ENCODE assay signal across 26 cellular contexts in genomic region chr3:69842789-69843188, GRCh38.
"Had no signal": no experiment of that assay in that cellular context is flagged by ENCODE, and none has a peak within 500 bp of the region (broad histone marks: within the 10 kb centered on the region; RNA-seq: fewer than 3 reads in every experiment).

No MANE protein-coding gene starts in this region.

- H3K4me1 ChIP-seq: Peyer's patch had no signal

- H3K9me3 ChIP-seq: ascending aorta, Peyer's patch had no signal

- H3K36me3 Mint-ChIP-seq: activated naive CD4-positive, alpha-beta T cell treated with anti-CD3 and anti-CD28 coated beads, Interleukin-2, amount 50 U/mL, for 72 hours; brain; WTC11 had no signal

- H3K36me3 ChIP-seq: ascending aorta, Peyer's patch had no signal

- H3K27me3 ChIP-seq: ascending aorta, Peyer's patch had no signal

- H3K4me3 Mint-ChIP-seq: activated naive CD8-positive, alpha-beta T cell treated with anti-CD3 and anti-CD28 coated beads, Interleukin-2, amount 50 U/mL, for 24 hours; activated T-cell treated with anti-CD3 and anti-CD28 coated beads, Interleukin-2, amount 50 U/mL, for 4 hours; brain; T-helper 17 cell; WTC11 had no signal

- H3K9me3 Mint-ChIP-seq: activated naive CD8-positive, alpha-beta T cell treated with anti-CD3 and anti-CD28 coated beads, Interleukin-2, amount 50 U/mL, for 24 hours; WTC11 had no signal

- H3K27ac ChIP-seq: ascending aorta, Peyer's patch had no signal

- H3K4me3 ChIP-seq: ascending aorta, Peyer's patch had no signal

- H3K27me3 Mint-ChIP-seq: brain, T-helper 17 cell had no signal

- ATAC-seq: activated naive CD4-positive, alpha-beta T cell treated with anti-CD3 and anti-CD28 coated beads, Interleukin-2, amount 50 U/mL, for 72 hours; activated naive CD8-positive, alpha-beta T cell treated with anti-CD3 and anti-CD28 coated beads, Interleukin-2, amount 50 U/mL, for 24 hours; activated T-cell treated with anti-CD3 and anti-CD28 coated beads, Interleukin-2, amount 50 U/mL, for 4 hours; T-helper 17 cell; WTC11 had no signal

- DNase-seq: activated CD4-positive, alpha-beta T cell treated with anti-CD3 and anti-CD28 coated beads for 48 hours; activated CD4-positive, alpha-beta T cell treated with anti-CD3 and anti-CD28 coated beads, Interleukin-2, amount 50 U/mL, for 4 hours; activated CD4-positive, CD25-positive, alpha-beta regulatory T cell treated with anti-CD3 and anti-CD28 coated beads, Interleukin-2, amount 50 U/mL, for 72 hours; activated CD8-positive, alpha-beta memory T cell treated with anti-CD3 and anti-CD28 coated beads for 24 hours; activated effector memory CD4-positive, alpha-beta T cell treated with anti-CD3 and anti-CD28 coated beads, Interleukin-2, amount 50 U/mL, for 16 hours; activated naive CD4-positive, alpha-beta T cell treated with Interleukin-2 at 50 U/mL for 16 hours; activated naive CD8-positive, alpha-beta T cell treated with anti-CD3 and anti-CD28 coated beads, Interleukin-2, amount 50 U/mL, for 24 hours; activated T-cell treated with anti-CD3 and anti-CD28 coated beads, Interleukin-2, amount 50 U/mL, for 4 hours; amniotic stem cell; MM.1S; NCI-H1105; NCI-H1436; NCI-H1694 treated with DMSO at 0.1 percent for 48 hours; NCI-H2029 treated with DMSO at 0.1 percent for 48 hours; NCI-H345; NCI-H510A; NCI-H526 treated with DMSO at 0.1 percent for 48 hours; NCI-H82; Peyer's patch; SIG-M5; T-helper 17 cell; T-helper 9 cell had no signal

- H3K27ac Mint-ChIP-seq: activated naive CD4-positive, alpha-beta T cell treated with anti-CD3 and anti-CD28 coated beads, Interleukin-2, amount 50 U/mL, for 72 hours; activated naive CD8-positive, alpha-beta T cell treated with anti-CD3 and anti-CD28 coated beads, Interleukin-2, amount 50 U/mL, for 24 hours; brain; T-helper 17 cell; WTC11 had no signal

- H3K4me1 Mint-ChIP-seq: activated naive CD8-positive, alpha-beta T cell treated with anti-CD3 and anti-CD28 coated beads, Interleukin-2, amount 50 U/mL, for 24 hours; T-helper 17 cell; WTC11 had no signal
